Comparison of ENCODE assay signal across 1 cellular context in genomic region chr14:68794856-68795601, GRCh38.
TF ChIP-seq lines count a peak whose summit lies in the region.

No MANE protein-coding gene starts in this region.

TF ChIP-seq in HepG2, 621 proteins besides CTCF, POLR2A, EP300 and RAD21 (continued from another document and continues in another):
- TF ChIP-seq HIC2 (CRISPR knock-in tag; IDR thresholded peaks at IDR 0.05; ENCODE audit: low read depth) (no peak), MED8 (CRISPR knock-in tag; IDR thresholded peaks at IDR 0.05; ENCODE audit: insufficient replicate concordance) (no peak), NFAT5 (CRISPR knock-in tag; IDR thresholded peaks at IDR 0.05) (no peak), BATF2 (CRISPR knock-in tag; IDR thresholded peaks at IDR 0.05) (no peak), ZNF749 (CRISPR knock-in tag; IDR thresholded peaks at IDR 0.05; ENCODE audit: borderline replicate concordance) (no peak), CREB3 (CRISPR knock-in tag; IDR thresholded peaks at IDR 0.05) (peak; percentile 72; the same call in 1 of the 2 replicates), ARID3A (IDR thresholded peaks at IDR 0.05; ENCODE audit: low read depth, low read length) (no peak), SRSF1 (optimal IDR thresholded peaks at IDR 0.05; ENCODE audit: low read depth, low read length) (peak; percentile 27), SKI (IDR thresholded peaks at IDR 0.05; ENCODE audit: partially characterized antibody) (no peak), ATF7 (IDR thresholded peaks at IDR 0.05) (peak; percentile 39), ATF7 (CRISPR knock-in tag; IDR thresholded peaks at IDR 0.05) (no peak), PATZ1 (CRISPR knock-in tag; IDR thresholded peaks at IDR 0.05) (no peak; the same call in none of the 2 replicates), ZNF296 (CRISPR knock-in tag; conservative IDR thresholded peaks at IDR 0.05) (no peak), TCF12 (IDR thresholded peaks at IDR 0.05) (no peak), TCF12 (CRISPR knock-in tag; IDR thresholded peaks at IDR 0.05) (no peak), YEATS2 (CRISPR knock-in tag; IDR thresholded peaks at IDR 0.05; ENCODE audit: borderline replicate concordance) (no peak), SPEN (CRISPR knock-in tag; IDR thresholded peaks at IDR 0.05; ENCODE audit: low read depth) (no peak), TMF1 (CRISPR knock-in tag; IDR thresholded peaks at IDR 0.05; ENCODE audit: low read depth) (no peak), ZBTB42 (CRISPR knock-in tag; IDR thresholded peaks at IDR 0.05) (no peak), PRDM15 (CRISPR knock-in tag; IDR thresholded peaks at IDR 0.05) (no peak), FOXO1 (CRISPR knock-in tag; IDR thresholded peaks at IDR 0.05) (no peak), RBM22 (optimal IDR thresholded peaks at IDR 0.05; ENCODE audit: low read length) (no peak), ZMAT3 (CRISPR knock-in tag; conservative IDR thresholded peaks at IDR 0.05) (no peak), ZBTB20 (CRISPR knock-in tag; IDR thresholded peaks at IDR 0.05; ENCODE audit: borderline replicate concordance, low read depth) (no peak), ZSCAN12 (CRISPR knock-in tag; IDR thresholded peaks at IDR 0.05) (no peak), IKZF4 (CRISPR knock-in tag; IDR thresholded peaks at IDR 0.05; ENCODE audit: borderline replicate concordance, low read depth, not compliant biosample characterization) (no peak), FIP1L1 (IDR thresholded peaks at IDR 0.05; ENCODE audit: borderline replicate concordance, insufficient read depth, low read depth, low read length) (peak; percentile 47; the same call in 1 of the 2 replicates), SIX4 (CRISPR knock-in tag; IDR thresholded peaks at IDR 0.05) (no peak), ZNF232 (CRISPR knock-in tag; IDR thresholded peaks at IDR 0.05; ENCODE audit: borderline replicate concordance) (0 out of 2 replicates have a peak, but pooled peaks have one; percentile 1), ZNF740 (CRISPR knock-in tag; IDR thresholded peaks at IDR 0.05) (no peak), PHF21A (CRISPR knock-in tag; IDR thresholded peaks at IDR 0.05) (no peak), ZNF530 (CRISPR knock-in tag; IDR thresholded peaks at IDR 0.05; ENCODE audit: low read depth) (no peak), FUBP1 (CRISPR knock-in tag; IDR thresholded peaks at IDR 0.05; ENCODE audit: borderline replicate concordance) (no peak), CSRNP2 (CRISPR knock-in tag; conservative IDR thresholded peaks at IDR 0.05; ENCODE audit: low read depth) (no peak), ZNF260 (CRISPR knock-in tag; IDR thresholded peaks at IDR 0.05; ENCODE audit: borderline replicate concordance, low read depth) (no peak), ZNF276 (CRISPR knock-in tag; IDR thresholded peaks at IDR 0.05; ENCODE audit: low read depth) (no peak), EED (CRISPR knock-in tag; IDR thresholded peaks at IDR 0.05) (no peak)
